In genomic region chr11:27471067-27471587, GRCh38 we compare ENCODE assay signal across 8 cellular contexts. TPM values are rescaled to one million over a fixed set of nuclear protein-coding genes. Genes with fewer than 3 reads are reported as not detected.
DNase-seq lines count a peak whose midpoint lies in the region; ATAC-seq and TF ChIP-seq lines count a peak whose summit lies in the region.

No MANE protein-coding gene starts in this region.

- H3K36me3 Mint-ChIP-seq in T-helper 2 cell treated with Interferon-gamma antibody and Interleukin-4, amounts not matched to agents 5 μg/mL and 100 μg/mL, for 36 hours (ENCODE audit: low read depth) = peaks cover 1% of the 10 kb centered on the region
- H3K36me3 Mint-ChIP-seq in T-cell = no peaks in the 10 kb centered on the region

- no peak for TF ChIP-seq EP300 in gastroesophageal sphincter (IDR thresholded peaks at IDR 0.05)

- DNase-seq in T-helper 2 cell treated with Interferon-gamma antibody and Interleukin-4, amounts not matched to agents 5 μg/mL and 100 μg/mL, for 36 hours (ENCODE audit: low spot score) = no peak
- no peak for DNase-seq in T-helper 2 cell
- DNase-seq in T-cell = peak in 2 of 34 experiments; percentile 2 to 3
- no peak for DNase-seq in sciatic nerve (ENCODE audit: low spot score)
- no peak for DNase-seq in effector CD4-positive, alpha-beta T cell
- no peak for DNase-seq in HuH-7.5 (ENCODE audit: low spot score)

- H3K9me3 Mint-ChIP-seq in T-helper 2 cell treated with Interferon-gamma antibody and Interleukin-4, amounts not matched to agents 5 μg/mL and 100 μg/mL, for 36 hours = no peaks in the 10 kb centered on the region
- no peaks in the 10 kb centered on the region for H3K9me3 Mint-ChIP-seq in T-cell

- H3K9me3 ChIP-seq in gastroesophageal sphincter = no peaks in the 10 kb centered on the region

- WGBS in gastroesophageal sphincter (ENCODE audit: low coverage in 1 of 2), 2 donors = 26 to 32% methylated on average over 5 to 7 of the region's 17 CpGs

- no peaks in the 10 kb centered on the region for H3K36me3 ChIP-seq in gastroesophageal sphincter

- H3K4me3 ChIP-seq in gastroesophageal sphincter = peak overlapping the region; percentile 53 to 86

- H3K4me3 Mint-ChIP-seq in T-helper 2 cell treated with Interferon-gamma antibody and Interleukin-4, amounts not matched to agents 5 μg/mL and 100 μg/mL, for 36 hours = peak overlapping the region; percentile 61
- H3K4me3 Mint-ChIP-seq in T-cell = peak overlapping the region; percentile 83 to 86 (median 84)

- peaks cover 68% of the 10 kb centered on the region for H3K27me3 Mint-ChIP-seq in T-helper 2 cell treated with Interferon-gamma antibody and Interleukin-4, amounts not matched to agents 5 μg/mL and 100 μg/mL, for 36 hours (ENCODE audit: low read depth)
- H3K27me3 Mint-ChIP-seq in T-cell = peaks cover 21 to 24% of the 10 kb centered on the region in 2 donors

- ATAC-seq in T-cell (replicated peaks in 1 of 4) (no peak), gastroesophageal sphincter (no peak), sciatic nerve (peak; percentile 4), HG03095 (IDR thresholded peaks at IDR 0.05; ENCODE audit: unreplicated experiment) (no peak)

- H3K4me1 Mint-ChIP-seq in T-helper 2 cell treated with Interferon-gamma antibody and Interleukin-4, amounts not matched to agents 5 μg/mL and 100 μg/mL, for 36 hours (ENCODE audit: low read depth) = peaks cover 3% of the 10 kb centered on the region
- peaks cover 17 to 23% (median 18%) of the 10 kb centered on the region in 3 donors for H3K4me1 Mint-ChIP-seq in T-cell

- CTCF ChIA-PET in T-cell (lab: Charles Lee) = interaction anchor here (0.6 to 2.6 kb wide), 2 partner anchors 25 to 27 kb away, joined by 3 to 13 read pairs; no protein-coding TSS in a partner anchor

- no peak for TF ChIP-seq CTCF in gastroesophageal sphincter (IDR thresholded peaks at IDR 0.05)

- peak overlapping the region in 3 of 4 donors; percentile 86 to 95 (median 94) for H3K27ac ChIP-seq in gastroesophageal sphincter

- TF ChIP-seq POLR2A in gastroesophageal sphincter (IDR thresholded peaks at IDR 0.05) = no peak

- peaks cover 4 to 59% (median 15%) of the 10 kb centered on the region in 3 donors for H3K4me1 ChIP-seq in gastroesophageal sphincter

- POLR2A ChIA-PET in T-cell (lab: Charles Lee) = no interaction called here

- no peak overlapping the region for H3K27ac Mint-ChIP-seq in T-helper 2 cell treated with Interferon-gamma antibody and Interleukin-4, amounts not matched to agents 5 μg/mL and 100 μg/mL, for 36 hours
- H3K27ac Mint-ChIP-seq in T-cell = peak overlapping the region; percentile 34 to 58

- no peaks in the 10 kb centered on the region for H3K27me3 ChIP-seq in gastroesophageal sphincter

- intact Hi-C loops in sciatic nerve (cut with DNase I) = no loop called here

RNA-seq across cellular contexts. Expression of gene LGR4, which starts 1.5 kb away (rescaled TPM):
- total RNA-seq in T-cell (1 to 10 TPM in 4 of 5 donors, under 1 TPM in 1; 0.68 to 2.4 (median 1.2) TPM), gastroesophageal sphincter (10 to 100 TPM; 21.0 to 35.9 (median 31.8) TPM), sciatic nerve (16.8 TPM)

RNA-seq across cellular contexts. Expression of gene LIN7C, which starts 35.4 kb away (rescaled TPM):
- total RNA-seq in T-cell = 10 to 100 TPM; 19.8 to 27.3 (median 24.9) TPM
- total RNA-seq in gastroesophageal sphincter = 10 to 100 TPM; 37.6 to 56.2 (median 51.1) TPM
- 40.8 TPM for total RNA-seq in sciatic nerve
